In genomic region chr11:31487848-31488247, GRCh38 we compare ENCODE assay signal across 8 cellular contexts. TPM values are rescaled to one million over a fixed set of nuclear protein-coding genes. Genes with fewer than 3 reads are reported as not detected.
A peak's percentile ranks its signal among the peaks of the same experiment; 100 is the strongest.
DNase-seq lines count a peak whose midpoint lies in the region; ATAC-seq and TF ChIP-seq lines count a peak whose summit lies in the region.

No MANE protein-coding gene starts in this region.

- H2BK5ac ChIP-seq in neuronal stem cell (ENCODE audit: low read length) = no peak overlapping the region

- H3K9ac ChIP-seq in neuronal stem cell (ENCODE audit: low read depth, low read length, poor library complexity) = no peak overlapping the region

- CTCF ChIA-PET in A673 (lab: Charles Lee) = interaction anchor here (1.0 to 1.3 kb wide), 4 partner anchors 11 to 383 kb away, joined by 3 to 5 read pairs (median 4); no protein-coding TSS in a partner anchor

- H3K27ac ChIP-seq in A673 (ENCODE audit: low read depth, low read length, poor library complexity, severe bottlenecking) (no peak overlapping the region), neuronal stem cell (replicated peaks; ENCODE audit: low read length) (no peak overlapping the region)

- H3K14ac ChIP-seq in neuronal stem cell (ENCODE audit: low read length) = no peak overlapping the region

- no peaks in the 10 kb centered on the region for H3K9me3 ChIP-seq in A673 (ENCODE audit: low read depth, low read length, poor library complexity, severe bottlenecking)
- H3K9me3 ChIP-seq in neuronal stem cell (replicated peaks in 1 of 2; ENCODE audit: control insufficient read depth in 2 of 2, insufficient read depth in 1 of 2, low read depth in 1 of 2, low read length in 2 of 2) = peaks cover 0 to 17% of the 10 kb centered on the region in 2 donors

- no peak overlapping the region for H2BK120ac ChIP-seq in neuronal stem cell (ENCODE audit: low read depth, low read length)

- H2AFZ ChIP-seq in neuronal stem cell (ENCODE audit: low read length) = no peak overlapping the region

- no peak overlapping the region for H2BK15ac ChIP-seq in neuronal stem cell (ENCODE audit: low read length)

- no peak overlapping the region for H3K23ac ChIP-seq in neuronal stem cell (ENCODE audit: low read depth, low read length, poor library complexity)

- H4K8ac ChIP-seq in neuronal stem cell (ENCODE audit: low read depth, low read length) = no peak overlapping the region

- H3K79me1 ChIP-seq in neuronal stem cell (ENCODE audit: low read depth, low read length) = peaks cover 2% of the 10 kb centered on the region

- WGBS in neuronal stem cell (ENCODE audit: extremely low coverage in 2 of 2, insufficient read length in 2 of 2, insufficient replicate concordance in 1 of 2), 2 donors = no CpG with 5 or more reads among the region's 1 CpG

- H2AK5ac ChIP-seq in neuronal stem cell (ENCODE audit: low read depth, low read length) = no peak overlapping the region

- TF ChIP-seq CTCF in A673 (conservative IDR thresholded peaks at IDR 0.05; ENCODE audit: low read depth, low read length) = peak; percentile 92
- TF ChIP-seq CTCF in GM12874 (IDR thresholded peaks at IDR 0.05; ENCODE audit: insufficient read depth, low read depth, low read length) = 0 out of 2 replicates have a peak, but pooled peaks have one; percentile 9

- H3K4ac ChIP-seq in neuronal stem cell (ENCODE audit: low read length) = no peak overlapping the region

- intact Hi-C loops in A673 (cut with micrococcal nuclease; ENCODE audit: unreplicated experiment) = loop anchor here (1.0 to 10.0 kb wide), 6 partner anchors 253 to 807 kb away; partner anchors contain the start of gene PAX6

- no peak overlapping the region for H4K91ac ChIP-seq in neuronal stem cell (ENCODE audit: low read depth, low read length, poor library complexity)

- H3K18ac ChIP-seq in neuronal stem cell (ENCODE audit: low read length) = no peak overlapping the region

- no peaks in the 10 kb centered on the region for H3K27me3 ChIP-seq in A673 (replicated peaks; ENCODE audit: insufficient read depth, low read depth, low read length, poor library complexity)
- no peaks in the 10 kb centered on the region for H3K27me3 ChIP-seq in neuronal stem cell (ENCODE audit: control insufficient read depth in 3 of 3, insufficient read depth in 3 of 3, low read depth in 1 of 3, low read length in 3 of 3)

- POLR2A ChIA-PET in A673 (lab: Charles Lee; ENCODE audit: low non-redundant PET) = no interaction called here

- peaks cover 6% of the 10 kb centered on the region for H3K4me1 ChIP-seq in A673 (ENCODE audit: insufficient read depth, low read length, poor library complexity, severe bottlenecking)
- no peaks in the 10 kb centered on the region for H3K4me1 ChIP-seq in neuronal stem cell (ENCODE audit: control insufficient read depth in 2 of 2, insufficient read depth in 1 of 2, low read depth in 1 of 2, low read length in 2 of 2)

- no peak overlapping the region for H2BK12ac ChIP-seq in neuronal stem cell (ENCODE audit: low read length)

- H3K4me2 ChIP-seq in neuronal stem cell (ENCODE audit: insufficient read depth, low read length, poor library complexity, severe bottlenecking) = no peak overlapping the region

- DNase-seq in A673 (ENCODE audit: low spot score) (peak; percentile 91), NCI-H1694 (lab: John Stamatoyannopoulos, UW) (peak; percentile 74), dermis blood vessel endothelial cell (peak; percentile 82), neuronal stem cell (ENCODE audit: low spot score) (peak; percentile 27)
- DNase-seq in activated CD4-positive, alpha-beta T cell treated with anti-CD3 and anti-CD28 coated beads for 4 hours = no peak

- no peaks in the 10 kb centered on the region for H3K36me3 ChIP-seq in A673 (ENCODE audit: insufficient read depth, low read length, poor library complexity, severe bottlenecking)
- peaks cover 0 to 24% of the 10 kb centered on the region in 2 donors for H3K36me3 ChIP-seq in neuronal stem cell (replicated peaks in 1 of 2; ENCODE audit: control insufficient read depth in 2 of 2, insufficient read depth in 2 of 2, low read length in 2 of 2)

- no TSS peak for BruUV-seq in A673 (replicated peaks; lab: Mats Ljungman, UMichigan)

- no peak overlapping the region for H3K4me3 ChIP-seq in A673 (ENCODE audit: low read depth, low read length, poor library complexity, severe bottlenecking)
- H3K4me3 ChIP-seq in neuronal stem cell (ENCODE audit: low read length in 2 of 2) = no peak overlapping the region

- ATAC-seq in HG02884 (IDR thresholded peaks at IDR 0.05; ENCODE audit: unreplicated experiment) (no peak), HG03196 (IDR thresholded peaks at IDR 0.05; ENCODE audit: unreplicated experiment) (no peak)

RNA-seq across cellular contexts. Expression of gene IMMP1L, which starts 21.6 kb away (rescaled TPM):
- total RNA-seq in A673 (2021) = 88.3 and 97.3 TPM in 2 replicates
- total RNA-seq in dermis blood vessel endothelial cell = 8.8 and 12.3 TPM in 2 replicates
- 82.8 TPM for polyA plus RNA-seq in neuronal stem cell (2013, experiment 1 of 2)
- 83.9 TPM for polyA plus RNA-seq in neuronal stem cell (2013, experiment 2 of 2)

RNA-seq across cellular contexts. Expression of gene ELP4, which starts 21.7 kb away (rescaled TPM):
- total RNA-seq in A673 (2021) (49.4 and 49.7 TPM in 2 replicates), dermis blood vessel endothelial cell (17.5 and 18.9 TPM in 2 replicates)
- 46.5 TPM for polyA plus RNA-seq in neuronal stem cell (2013, experiment 1 of 2)
- 46.4 TPM for polyA plus RNA-seq in neuronal stem cell (2013, experiment 2 of 2)

Comparison
In these comparisons a context has a peak if more than half of its experiments do, and no peak if none do; other contexts are left out.
1. DNase-seq: peak in A673 (single experiment), NCI-H1694 (single experiment), dermis blood vessel endothelial cell (single experiment) and neuronal stem cell (single experiment); none in activated CD4-positive, alpha-beta T cell treated with anti-CD3 and anti-CD28 coated beads for 4 hours (0 of 2).